Comparison of ENCODE assay signal across 26 cellular contexts in genomic region chr14:96095058-96095457, GRCh38. TPM values are rescaled to one million over a fixed set of nuclear protein-coding genes. Genes with fewer than 3 reads are reported as not detected.
DNase-seq lines count a peak whose midpoint lies in the region; ATAC-seq, FAIRE-seq and TF ChIP-seq lines count a peak whose summit lies in the region.
"Had no signal": no experiment of that assay in that cellular context is flagged by ENCODE, and none has a peak within 500 bp of the region (broad histone marks: within the 10 kb centered on the region; RNA-seq: fewer than 3 reads in every experiment).

No MANE protein-coding gene starts in this region.

- ATAC-seq in A549 (no peak), WTC11 (no peak)
- ATAC-seq: activated CD4-positive, CD25-positive, alpha-beta regulatory T cell treated with anti-CD3 and anti-CD28 coated beads, Interleukin-2, amount 50 U/mL, for 24 hours; effector memory CD8-positive, alpha-beta T cell; heart left ventricle; naive thymus-derived CD8-positive, alpha-beta T cell; T-helper 17 cell had no signal

- no peaks in the 10 kb centered on the region for H3K23me2 ChIP-seq in H1 (ENCODE audit: low read depth, low read length)

- TF ChIP-seq EP300 in A549 (IDR thresholded peaks at IDR 0.05) (no peak), H1 (IDR thresholded peaks at IDR 0.05; ENCODE audit: borderline replicate concordance in 1 of 2, low read depth in 2 of 2, low read length in 2 of 2) (no peak)

- H4K91ac ChIP-seq in H1 (replicated peaks; ENCODE audit: insufficient read length, low read length) = no peak overlapping the region
- peak overlapping the region; percentile 61 for H4K91ac ChIP-seq in trophoblast cell (ENCODE audit: low read depth, low read length)

- H3K18ac ChIP-seq in H1 (ENCODE audit: extremely low read depth, low read length) = no peak overlapping the region; the same call in 1 of the 2 replicates
- no peak overlapping the region for H3K18ac ChIP-seq in trophoblast cell (ENCODE audit: low read length)

- H4K8ac ChIP-seq in H1 (ENCODE audit: extremely low read depth, insufficient read depth, low read length) = no peak overlapping the region
- no peak overlapping the region for H4K8ac ChIP-seq in trophoblast cell (ENCODE audit: low read depth, low read length)

- 0 out of 2 replicates have a peak overlapping the region, but pooled peaks have one; percentile 13 for H2BK20ac ChIP-seq in H1 (ENCODE audit: low read length)

- no peak overlapping the region for H3K4me3 Mint-ChIP-seq in WTC11
- H3K4me3 Mint-ChIP-seq: effector memory CD8-positive, alpha-beta T cell; naive thymus-derived CD8-positive, alpha-beta T cell; T-helper 17 cell had no signal

- in situ Hi-C loops in GM23248 (cut with MboI) = loop anchor here (5.0 to 10.0 kb wide), 2 partner anchors 93 to 320 kb away; no protein-coding TSS in a partner anchor

- H3K9me2 ChIP-seq in GM23248 (ENCODE audit: insufficient read depth) = no peaks in the 10 kb centered on the region

- H3K9me3 ChIP-seq in A549 (no peaks in the 10 kb centered on the region), GM23248 (ENCODE audit: low read depth) (no peaks in the 10 kb centered on the region), H1 (ENCODE audit: insufficient read depth in 2 of 2, low read depth in 1 of 2, low read length in 1 of 2) (no peaks in the 10 kb centered on the region), trophoblast cell (ENCODE audit: insufficient read depth, low read depth, low read length) (no peaks in the 10 kb centered on the region)
- H3K9me3 ChIP-seq: BLaER1 treated with 17β-estradiol and CSF1 and Interleukin-3, amounts not matched to agents 10 nM and 100 nM; heart left ventricle had no signal

- H3K27me3 ChIP-seq in GM23248 (replicated peaks; ENCODE audit: insufficient read depth) (no peaks in the 10 kb centered on the region), H1 (replicated peaks in 1 of 4; ENCODE audit: control insufficient read depth in 3 of 4, extremely low read depth in 1 of 4, insufficient read depth in 3 of 4, low read length in 3 of 4) (no peaks in the 10 kb centered on the region), trophoblast cell (ENCODE audit: insufficient read depth, low read length) (no peaks in the 10 kb centered on the region)
- H3K27me3 ChIP-seq: BLaER1 treated with 17β-estradiol and CSF1 and Interleukin-3, amounts not matched to agents 10 nM and 100 nM had no signal

- H3K27ac Mint-ChIP-seq in WTC11 = no peak overlapping the region
- H3K27ac Mint-ChIP-seq: effector memory CD8-positive, alpha-beta T cell; naive thymus-derived CD8-positive, alpha-beta T cell; T-helper 17 cell had no signal

- H3K4me2 ChIP-seq in A549 (peak overlapping the region; percentile 74), GM23248 (ENCODE audit: unreplicated experiment) (no peak overlapping the region), H1 (ENCODE audit: insufficient read depth in 1 of 2, low read depth in 2 of 2, low read length in 2 of 2) (0 out of 4 replicates have a peak overlapping the region, but pooled peaks of 1 of the 2 experiments have one; percentile 46), trophoblast cell (ENCODE audit: low read length) (no peak overlapping the region)

- H3K27me3 Mint-ChIP-seq in WTC11 (ENCODE audit: low read depth) = no peaks in the 10 kb centered on the region

- H2BK5ac ChIP-seq in H1 (ENCODE audit: low read depth, low read length) (no peak overlapping the region), trophoblast cell (ENCODE audit: low read depth, low read length, poor library complexity) (no peak overlapping the region)

- H4K12ac ChIP-seq in trophoblast cell (ENCODE audit: low read depth, low read length) = no peak overlapping the region

- H2AFZ ChIP-seq in GM23248 (no peak overlapping the region), H1 (ENCODE audit: low read length) (no peak overlapping the region), trophoblast cell (ENCODE audit: insufficient read depth, low read length, poor library complexity) (no peak overlapping the region)

- H3K23ac ChIP-seq in H1 (ENCODE audit: insufficient read length) = no peak overlapping the region
- H3K23ac ChIP-seq in trophoblast cell (ENCODE audit: low read length) = no peak overlapping the region

- 73% methylated on average over 3 of the region's 3 CpGs for whole genome bisulfite sequencing in A549 (ENCODE audit: missing lambda C conversion rate)
- WGBS in GM23248 (ENCODE audit: low coverage in 1 of 2, low lambda C conversion rate in 2 of 2, missing lambda C conversion rate in 2 of 2), 2 experiments = 69 to 72% methylated on average over 3 of the region's 3 CpGs
- WGBS in H1 (ENCODE audit: extremely low coverage in 1 of 2, insufficient coverage in 1 of 2, insufficient read length in 1 of 2, insufficient replicate concordance in 2 of 2, low coverage in 1 of 2, low lambda C conversion rate in 2 of 2, missing lambda C conversion rate in 1 of 2), 2 experiments = 92% methylated on average over 3 of the region's 3 CpGs; no CpG with 5 or more reads in 1 of the 2 experiments
- WGBS in trophoblast cell (ENCODE audit: extremely low coverage, insufficient coverage, insufficient read length) = no CpG with 5 or more reads among the region's 3 CpGs

- H3K14ac ChIP-seq in H1 (ENCODE audit: insufficient read length) (no peak overlapping the region), trophoblast cell (ENCODE audit: low read length) (no peak overlapping the region)

- H2BK120ac ChIP-seq in H1 (replicated peaks; ENCODE audit: low read depth, low read length) (no peak overlapping the region), trophoblast cell (ENCODE audit: insufficient read depth, low read length, poor library complexity) (no peak overlapping the region)

- H3K9me3 Mint-ChIP-seq in WTC11 = no peaks in the 10 kb centered on the region
- H3K9me3 Mint-ChIP-seq: effector memory CD8-positive, alpha-beta T cell; naive thymus-derived CD8-positive, alpha-beta T cell had no signal

- H2BK12ac ChIP-seq in H1 (ENCODE audit: low read depth, low read length) (no peak overlapping the region), trophoblast cell (ENCODE audit: low read length) (no peak overlapping the region)

- no peak overlapping the region for H3K4ac ChIP-seq in H1 (replicated peaks; ENCODE audit: insufficient read length, low read depth, low read length)
- no peak overlapping the region for H3K4ac ChIP-seq in trophoblast cell (ENCODE audit: low read depth, low read length)

- TF ChIP-seq RAD21 in A549 (conservative IDR thresholded peaks at IDR 0.05 in 1 of 2, IDR thresholded peaks at IDR 0.05 in 1 of 2) (no peak), H1 (IDR thresholded peaks at IDR 0.05 in 1 of 2, conservative IDR thresholded peaks at IDR 0.05 in 1 of 2; ENCODE audit: low read depth in 2 of 2, low read length in 2 of 2) (no peak)

- peaks cover 20% of the 10 kb centered on the region for H3K4me1 Mint-ChIP-seq in WTC11
- H3K4me1 Mint-ChIP-seq: naive thymus-derived CD8-positive, alpha-beta T cell had no signal

- no peak overlapping the region for H2BK15ac ChIP-seq in H1 (ENCODE audit: low read length)

- H3K9ac ChIP-seq in GM23248 (peak overlapping the region; percentile 28; the same call in 1 of the 2 replicates), H1 (replicated peaks in 1 of 4; ENCODE audit: extremely low read depth in 1 of 4, low read depth in 3 of 4, low read length in 3 of 4) (no peak overlapping the region; a peak in 1 of 7 replicates), trophoblast cell (ENCODE audit: low read length) (no peak overlapping the region)
- H3K9ac ChIP-seq: BLaER1 treated with 17β-estradiol and CSF1 and Interleukin-3, amounts not matched to agents 10 nM and 100 nM had no signal

- DNase-seq in A549 (ENCODE audit: low read depth in 1 of 2, low spot score in 1 of 2) = no peak
- DNase-seq in GM23248 = no peak
- DNase-seq in H1 (ENCODE audit: low read depth in 1 of 2, low spot score in 2 of 2) = no peak
- DNase-seq in trophoblast cell = no peak
- no peak for DNase-seq in cerebellum (ENCODE audit: low spot score)
- DNase-seq in islet precursor cell = no peak
- DNase-seq in WTC11 (ENCODE audit: low spot score) = no peak
- no peak for DNase-seq in GM10248 (ENCODE audit: extremely low spot score)
- DNase-seq: activated CD4-positive, alpha-beta T cell treated with anti-CD3 and anti-CD28 coated beads, Interleukin-2, amount 50 U/mL, for 48 hours; activated T-cell treated with anti-CD3 and anti-CD28 coated beads, Interleukin-2, amount 50 U/mL, for 48 hours; central memory CD4-positive, alpha-beta T cell; effector memory CD8-positive, alpha-beta T cell; heart left ventricle; midbrain; naive thymus-derived CD8-positive, alpha-beta T cell; NCI-H1048; OCI-M1; stimulated activated naive CD4-positive, alpha-beta T cell; T-helper 17 cell had no signal

- H4K20me1 ChIP-seq in GM23248 (ENCODE audit: insufficient read depth) = no peaks in the 10 kb centered on the region
- H4K20me1 ChIP-seq in H1 (replicated peaks in 1 of 2; ENCODE audit: control insufficient read depth in 1 of 2, insufficient read depth in 2 of 2, low read length in 2 of 2) = peaks cover 0 to 1% of the 10 kb centered on the region in 2 experiments

- no peak overlapping the region for H3K56ac ChIP-seq in H1 (replicated peaks; ENCODE audit: insufficient read length, low read depth, low read length)

- POLR2A ChIA-PET in A549 (lab: Yijun Ruan, JAX) = no interaction called here
- POLR2A ChIA-PET in H1 (lab: Charles Lee; ENCODE audit: partially characterized antibody) = interaction anchor here (1.0 kb wide), 1 partner anchor 12 kb away, joined by 3 read pairs; no protein-coding TSS in a partner anchor
- POLR2A ChIA-PET in WTC11 (lab: Charles Lee) = no interaction called here
- POLR2A ChIA-PET in GM10248 (lab: Yijun Ruan, JAX) = no interaction called here

- FAIRE-seq in A549 (lab: Jason Lieb, UNC) (no peak), H1 (lab: Jason Lieb, UNC) (no peak)
- FAIRE-seq: G401.6, kidney, TTC549, urothelium cell line had no signal

- no peak overlapping the region for H2AK5ac ChIP-seq in H1 (ENCODE audit: low read depth, low read length)
- H2AK5ac ChIP-seq in trophoblast cell (ENCODE audit: low read length) = no peak overlapping the region

- TF ChIP-seq POLR2A in A549 (IDR thresholded peaks at IDR 0.05; ENCODE audit: low read length) (no peak), H1 (IDR thresholded peaks at IDR 0.05; ENCODE audit: control extremely low read depth in 1 of 2, low read depth in 2 of 2, low read length in 2 of 2) (no peak)

- H3K4me3 ChIP-seq in A549 (no peak overlapping the region), GM23248 (no peak overlapping the region), H1 (ENCODE audit: extremely low read depth in 1 of 4, insufficient read depth in 2 of 4, low read depth in 3 of 4, low read length in 4 of 4) (no peak overlapping the region), trophoblast cell (ENCODE audit: low read depth, low read length) (no peak overlapping the region)
- H3K4me3 ChIP-seq: BLaER1 treated with 17β-estradiol and CSF1 and Interleukin-3, amounts not matched to agents 10 nM and 100 nM; heart left ventricle; skin epidermis had no signal

- H3K4me1 ChIP-seq in A549 = peaks cover 56% of the 10 kb centered on the region
- peaks cover 25% of the 10 kb centered on the region for H3K4me1 ChIP-seq in GM23248 (ENCODE audit: insufficient read depth)
- H3K4me1 ChIP-seq in H1 (replicated peaks in 1 of 4; ENCODE audit: control insufficient read depth in 3 of 4, insufficient read depth in 4 of 4, low read length in 3 of 4) = peaks cover 6 to 14% (median 9%) of the 10 kb centered on the region in 4 experiments
- H3K4me1 ChIP-seq in trophoblast cell (ENCODE audit: control insufficient read depth in 1 of 2, insufficient read depth in 2 of 2, low read length in 2 of 2) = peaks cover 5 to 14% of the 10 kb centered on the region in 2 experiments

- no peaks in the 10 kb centered on the region for H3K36me3 Mint-ChIP-seq in WTC11
- H3K36me3 Mint-ChIP-seq: naive thymus-derived CD8-positive, alpha-beta T cell had no signal

- TF ChIP-seq CTCF in A549 (IDR thresholded peaks at IDR 0.05) (no peak), H1 (IDR thresholded peaks at IDR 0.05; ENCODE audit: control extremely low read depth in 1 of 3, insufficient read depth in 1 of 3, low read depth in 1 of 3, low read length in 3 of 3) (no peak), WTC11 (IDR thresholded peaks at IDR 0.05) (no peak), GM10248 (IDR thresholded peaks at IDR 0.05; ENCODE audit: control extremely low read depth, extremely low read depth, low read depth, missing control alignments) (no peak)

- H3K79me2 ChIP-seq in GM23248 (ENCODE audit: insufficient read depth) (no peaks in the 10 kb centered on the region), H1 (ENCODE audit: control insufficient read depth in 1 of 2, insufficient read depth in 2 of 2, low read length in 2 of 2) (no peaks in the 10 kb centered on the region), trophoblast cell (ENCODE audit: control insufficient read depth, insufficient read depth, low read length, poor library complexity) (no peaks in the 10 kb centered on the region)

- H3K27ac ChIP-seq in A549 = peak overlapping the region; percentile 76 to 90
- H3K27ac ChIP-seq in GM23248 = no peak overlapping the region
- H3K27ac ChIP-seq in H1 (ENCODE audit: low read depth, low read length) = no peak overlapping the region
- no peak overlapping the region for H3K27ac ChIP-seq in trophoblast cell (ENCODE audit: low read depth, low read length)
- H3K27ac ChIP-seq: BLaER1 treated with 17β-estradiol and CSF1 and Interleukin-3, amounts not matched to agents 10 nM and 100 nM; heart left ventricle had no signal

- H3K79me1 ChIP-seq in H1 (ENCODE audit: low read depth, low read length) (no peaks in the 10 kb centered on the region), trophoblast cell (ENCODE audit: low read length) (peaks cover 7% of the 10 kb centered on the region)

- no peak overlapping the region for H4K5ac ChIP-seq in H1 (ENCODE audit: insufficient read length, low read depth, low read length)

- CTCF ChIA-PET in A549 (lab: Yijun Ruan, JAX) = interaction anchor here (0.7 to 16.8 kb wide), 6 partner anchors 36 to 184 kb away, joined by 3 to 486 read pairs (median 3); no protein-coding TSS in a partner anchor
- CTCF ChIA-PET in H1 (lab: Charles Lee; ENCODE audit: partially characterized antibody) = interaction anchor here (1.0 to 4.7 kb wide), 18 partner anchors 7 to 534 kb away, joined by 3 to 31 read pairs (median 4); no protein-coding TSS in a partner anchor
- CTCF ChIA-PET in WTC11 (lab: Charles Lee) = interaction anchor here (0.6 to 1.8 kb wide), 4 partner anchors 38 to 530 kb away, joined by 3 to 14 read pairs (median 3); no protein-coding TSS in a partner anchor
- CTCF ChIA-PET in GM10248 (lab: Yijun Ruan, JAX) = interaction anchor here (1.2 to 1.5 kb wide), 2 partner anchors 180 to 183 kb away, joined by 3 to 4 read pairs; no protein-coding TSS in a partner anchor

- H3K36me3 ChIP-seq in GM23248 (ENCODE audit: low read depth) (no peaks in the 10 kb centered on the region), H1 (ENCODE audit: control insufficient read depth in 2 of 4, insufficient read depth in 4 of 4, low read length in 3 of 4) (no peaks in the 10 kb centered on the region), trophoblast cell (ENCODE audit: control insufficient read depth in 1 of 2, insufficient read depth in 2 of 2, low read length in 2 of 2) (no peaks in the 10 kb centered on the region)
- H3K36me3 ChIP-seq: heart left ventricle had no signal

- no peaks in the 10 kb centered on the region; the same call in 1 of the 2 replicates for H3F3A ChIP-seq in GM23248 (ENCODE audit: insufficient read depth)

RNA-seq across cellular contexts. Expression of gene C14orf132, which starts 55.9 kb away (rescaled TPM):
- polyA plus RNA-seq in A549 (2011; rRNA removed) = 4.6 and 5.4 TPM in 2 replicates
- 1.5 and 2.6 TPM in 2 replicates for polyA plus RNA-seq in A549 (2012; cell fraction: cytosol; rRNA removed)
- 1.8 and 3.0 TPM in 2 replicates for polyA plus RNA-seq in A549 (2012; cell fraction: nucleus; rRNA removed)
- polyA plus RNA-seq in A549 (2017; fragmentation: RNase III; extraction: RNeasy Plus Mini Kit Qiagen cat#74134 plus additional on column Dnase treatment) = 5.7 to 11.7 TPM (median 8.5 TPM) in 3 replicates
- 3.1 and 3.9 TPM in 2 replicates for polyA minus RNA-seq in A549 (2011; rRNA and poly(A)+ RNA removed)
- 18.6 TPM in 2 replicates for total RNA-seq in GM23248 (2014; rRNA removed; shearing (Covaris generic))
- 25.7 and 26.2 TPM in 2 replicates for polyA plus RNA-seq in GM23248 (2016; fragmentation: Nextera tagmentation; extraction: Ambion mirVana)
- total RNA-seq in H1 (2021; fragmentation: NEBNext Ultra II Directional; extraction: Animal tissue kit (Norgen Biotek cat#: 25700)) = 32.0 and 32.5 TPM in 2 replicates
- 11.7 and 16.6 TPM in 2 replicates for polyA plus RNA-seq in H1 (2011; rRNA removed)
- 13.6 TPM for polyA plus RNA-seq in H1 (2011; cell fraction: cytosol; rRNA removed)
- polyA plus RNA-seq in H1 (2011; cell fraction: nucleus; rRNA removed) = 22.3 TPM
- polyA plus RNA-seq in H1 (2012, experiment 1 of 2) = 16.5 to 22.5 TPM (median 19.6 TPM) in 4 replicates
- polyA plus RNA-seq in H1 (2012, experiment 2 of 2) = 10.7 TPM
- 24.9 TPM for polyA plus RNA-seq in H1 (2013, experiment 1 of 2)
- polyA plus RNA-seq in H1 (2013, experiment 2 of 2) = 23.5 TPM
- polyA minus RNA-seq in H1 (2011; rRNA and poly(A)+ RNA removed) = 25.6 and 30.3 TPM in 2 replicates
- 14.3 TPM for polyA minus RNA-seq in H1 (2011; cell fraction: cytosol; rRNA and poly(A)+ RNA removed)
- 31.5 TPM for polyA minus RNA-seq in H1 (2011; cell fraction: nucleus; rRNA and poly(A)+ RNA removed)
- 6.3 and 6.4 TPM in 2 replicates for polyA plus RNA-seq in trophoblast cell (2013)
- total RNA-seq in cerebellum = 91.6 TPM
- total RNA-seq in WTC11 (2021) = 14.1 to 17.6 TPM (median 16.0 TPM) in 3 replicates

Comparison
In these comparisons a context has a peak if more than half of its experiments do, and no peak if none do; other contexts are left out.
1. H3K27ac ChIP-seq: peak in A549 (2 of 2); none in GM23248 (single experiment), H1 (single experiment) and trophoblast cell (single experiment).